ENCODE assay signal across 17 cellular contexts in genomic region chr6:131038612-131039344, GRCh38. TPM values are rescaled to one million over a fixed set of nuclear protein-coding genes. Genes with fewer than 3 reads are reported as not detected.
DNase-seq lines count a peak whose midpoint lies in the region; ATAC-seq and TF ChIP-seq lines count a peak whose summit lies in the region.
"Had no signal": no experiment of that assay in that cellular context is flagged by ENCODE, and none has a peak within 500 bp of the region (broad histone marks: within the 10 kb centered on the region; RNA-seq: fewer than 3 reads in every experiment).

No MANE protein-coding gene starts in this region.

- no peaks in the 10 kb centered on the region for H3K9me3 ChIP-seq in right lobe of liver
- H3K9me3 ChIP-seq: heart left ventricle, uterus had no signal

- no peaks in the 10 kb centered on the region for H3K36me3 ChIP-seq in ACC112 (ENCODE audit: insufficient read depth, low read length)
- no peaks in the 10 kb centered on the region for H3K36me3 ChIP-seq in right lobe of liver
- H3K36me3 ChIP-seq: heart left ventricle, uterus had no signal

- H3K27me3 ChIP-seq in ACC112 (ENCODE audit: insufficient read depth, low read length) (no peaks in the 10 kb centered on the region), right lobe of liver (no peaks in the 10 kb centered on the region)
- H3K27me3 ChIP-seq: heart left ventricle, uterus had no signal

- H3K27ac ChIP-seq in ACC112 (ENCODE audit: low read depth, low read length) (peak overlapping the region; percentile 27), right lobe of liver (no peak overlapping the region)
- H3K27ac ChIP-seq: epithelial cell of prostate, uterus had no signal

- peak; percentile 11 for DNase-seq in HuH-7.5 (ENCODE audit: low spot score)
- peak; percentile 84 to 92 for DNase-seq in dermis microvascular lymphatic vessel endothelial cell (ENCODE audit: low read depth in 2 of 2)
- no peak for DNase-seq in right lobe of liver
- no peak for DNase-seq in NCI-H526 (lab: John Stamatoyannopoulos, UW)
- no peak for DNase-seq in kidney tubule cell (ENCODE audit: low spot score)
- DNase-seq in RPMI8226, result no peak
- DNase-seq: activated gamma-delta T cell; CD8-positive, alpha-beta memory T cell; heart left ventricle; NCI-H187; NCI-H446; right cardiac atrium; SHP77 treated with DMSO at 0.1 percent for 48 hours; uterus had no signal

- no peak for TF ChIP-seq CTCF in right lobe of liver (IDR thresholded peaks at IDR 0.05)

- H3K79me2 ChIP-seq in ACC112 (ENCODE audit: control insufficient read depth, insufficient read depth, low read length, unreplicated experiment), result peaks cover 69% of the 10 kb centered on the region

- TF ChIP-seq POLR2A in right lobe of liver (IDR thresholded peaks at IDR 0.05), result no peak

- H3K4me3 ChIP-seq in ACC112 (ENCODE audit: low read depth, low read length) (peak overlapping the region; percentile 57), right lobe of liver (no peak overlapping the region)
- H3K4me3 ChIP-seq: heart left ventricle, uterus had no signal

- 25% methylated on average over 5 of the region's 5 CpGs for WGBS in right lobe of liver (ENCODE audit: insufficient coverage, low coverage, low lambda C conversion rate, missing lambda C conversion rate)

- H2AFZ ChIP-seq in ACC112 (ENCODE audit: low read length, unreplicated experiment), result peak overlapping the region; percentile 15

- intact Hi-C loops in right lobe of liver (cut with DNase I), result no loop called here

- ATAC-seq in right lobe of liver, result peak; percentile 37 to 92 (median 67)
- ATAC-seq in HG03039 (IDR thresholded peaks at IDR 0.05; ENCODE audit: unreplicated experiment), result no peak
- ATAC-seq: heart left ventricle, right cardiac atrium had no signal

- H3K4me1 ChIP-seq in ACC112 (ENCODE audit: control insufficient read depth, insufficient read depth, low read length, unreplicated experiment) (peaks cover 27% of the 10 kb centered on the region), right lobe of liver (peaks cover 0 to 5% (median 0%) of the 10 kb centered on the region in 4 donors)

RNA-seq across cellular contexts. Expression of gene EPB41L2, which starts 24.3 kb away (rescaled TPM):
- total RNA-seq in dermis microvascular lymphatic vessel endothelial cell, result 78.8 and 159 TPM in 2 replicates
- 10 to 100 TPM; 15.3 to 38.5 (median 24.6) TPM for total RNA-seq in right lobe of liver

Comparison
In these comparisons a context has a peak if more than half of its experiments do, and no peak if none do; other contexts are left out.
1. DNase-seq: peak in HuH-7.5 (single experiment) and dermis microvascular lymphatic vessel endothelial cell (2 of 2); none in right lobe of liver (0 of 3), NCI-H526 (0 of 2), kidney tubule cell (single experiment) and RPMI8226 (single experiment).